ENCODE assay signal across 8 cellular contexts in the genomic region with DNA sequence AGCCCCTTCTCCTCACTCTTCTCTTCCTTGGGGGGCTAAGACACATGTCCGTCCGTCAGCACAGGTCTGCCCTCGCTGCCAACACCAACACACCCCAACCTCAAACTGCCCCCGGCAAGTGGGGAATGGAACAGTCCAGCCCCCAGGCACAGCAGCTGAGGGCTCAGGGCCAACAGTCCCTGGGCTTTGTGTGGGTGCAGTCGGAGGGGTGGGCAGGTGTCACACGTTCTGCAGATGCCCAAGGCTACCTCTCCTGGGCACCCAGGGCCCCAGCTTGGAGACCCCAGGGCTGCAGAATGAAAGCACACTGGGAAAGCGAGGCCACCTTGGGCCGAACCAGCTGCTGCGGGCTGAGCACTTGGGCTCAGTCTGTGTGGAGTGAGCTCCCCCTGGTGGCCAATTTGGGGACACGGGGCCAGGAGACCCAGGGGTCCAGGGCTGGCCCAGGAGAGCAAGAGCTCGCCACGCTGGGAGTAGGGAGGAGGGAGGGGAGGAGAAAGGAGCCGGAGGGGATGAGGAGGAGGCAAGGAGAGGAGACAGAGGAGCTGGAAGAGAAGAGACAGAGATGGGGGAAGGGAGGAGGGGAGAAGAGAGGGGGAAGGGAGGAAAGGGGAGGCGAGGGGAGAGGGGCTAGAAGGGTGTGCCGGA. TPM values are rescaled to one million over a fixed set of nuclear protein-coding genes. Genes with fewer than 3 reads are reported as not detected.
DNase-seq lines count a peak whose midpoint lies in the region; ATAC-seq and TF ChIP-seq lines count a peak whose summit lies in the region.

No MANE protein-coding gene starts in this region.

- intact Hi-C loops in ovary (cut with DNase I) (loop anchor here in 2 of 4 donors (10.0 kb wide), 2 partner anchors 151 to 281 kb away; no protein-coding TSS in a partner anchor), tibial artery (cut with DNase I; ENCODE audit: low total_unique reads) (loop anchor here (5.0 kb wide), 1 partner anchor 39 kb away; no protein-coding TSS in a partner anchor)

- no peaks in the 10 kb centered on the region for H3K27me3 ChIP-seq in CD8-positive, alpha-beta memory T cell (ENCODE audit: insufficient read depth, low read length, poor library complexity, severe bottlenecking)
- H3K27me3 ChIP-seq in RWPE2 (ENCODE audit: insufficient read depth, poor library complexity, severe bottlenecking) (no peaks in the 10 kb centered on the region), ovary (no peaks in the 10 kb centered on the region), tibial artery (no peaks in the 10 kb centered on the region)

- H3K27me3 Mint-ChIP-seq in CD8-positive, alpha-beta memory T cell = peaks cover 0 to 2% of the 10 kb centered on the region in 2 donors

- no peak overlapping the region for H3K27ac Mint-ChIP-seq in CD8-positive, alpha-beta memory T cell

- ATAC-seq in RWPE2 (ENCODE audit: low read depth) (peak; percentile 77), HG03095 (IDR thresholded peaks at IDR 0.05; ENCODE audit: unreplicated experiment) (no peak)

- TF ChIP-seq CTCF in RWPE2 (IDR thresholded peaks at IDR 0.05; ENCODE audit: poor library complexity, severe bottlenecking) = peak; percentile 76
- peak; percentile 91 to 95 (median 95) for TF ChIP-seq CTCF in ovary (IDR thresholded peaks at IDR 0.05)
- TF ChIP-seq CTCF in tibial artery (IDR thresholded peaks at IDR 0.05) = peak; percentile 88 to 89

- no peaks in the 10 kb centered on the region for H3K9me3 Mint-ChIP-seq in CD8-positive, alpha-beta memory T cell

- WGBS in ovary, 3 donors = 15 to 21% (median 16%) methylated on average over 15 of the region's 15 CpGs

- peak; percentile 59 to 84 (median 70) for DNase-seq in CD8-positive, alpha-beta memory T cell
- DNase-seq in HPDE6-E6E7 (ENCODE audit: extremely low spot score) (peak; percentile 78), RWPE2 (ENCODE audit: low spot score) (no peak), globus pallidus (ENCODE audit: low spot score) (peak; percentile 48), ovary (peak; percentile 84 to 92 (median 92)), tibial artery (peak; percentile 68 to 80)
- DNase-seq in activated naive CD4-positive, alpha-beta T cell treated with Interleukin-2 at 50 U/mL for 16 hours = peak; percentile 80

- H3K4me1 ChIP-seq in CD8-positive, alpha-beta memory T cell (ENCODE audit: insufficient read depth, low read length) = peaks cover 9% of the 10 kb centered on the region
- H3K4me1 ChIP-seq in RWPE2 (ENCODE audit: insufficient read depth, poor library complexity, severe bottlenecking) (no peaks in the 10 kb centered on the region), ovary (ENCODE audit: insufficient read depth) (peaks cover 8% of the 10 kb centered on the region), tibial artery (peaks cover 0 to 14% (median 10%) of the 10 kb centered on the region in 4 donors)

- CTCF ChIA-PET in CD8-positive, alpha-beta memory T cell (lab: Charles Lee) = interaction anchor here (0.6 to 4.7 kb wide), 34 partner anchors 9 to 320 kb away, joined by 3 to 36 read pairs (median 4); partner anchors contain the start of gene UQCR11

- TF ChIP-seq EP300 in ovary (IDR thresholded peaks at IDR 0.05) = no peak

- TF ChIP-seq POLR2A in ovary (IDR thresholded peaks at IDR 0.05) = no peak

- peaks cover 2 to 55% (median 4%) of the 10 kb centered on the region in 3 donors for H3K36me3 Mint-ChIP-seq in CD8-positive, alpha-beta memory T cell

- no peaks in the 10 kb centered on the region for H3K9me3 ChIP-seq in CD8-positive, alpha-beta memory T cell (ENCODE audit: low read length)
- H3K9me3 ChIP-seq in RWPE2 (ENCODE audit: severe bottlenecking) = no peaks in the 10 kb centered on the region
- no peaks in the 10 kb centered on the region for H3K9me3 ChIP-seq in ovary
- H3K9me3 ChIP-seq in tibial artery = no peaks in the 10 kb centered on the region

- peaks cover 3% of the 10 kb centered on the region for H3K36me3 ChIP-seq in CD8-positive, alpha-beta memory T cell (ENCODE audit: insufficient read depth, low read length)
- H3K36me3 ChIP-seq in RWPE2 (ENCODE audit: low read depth) (peaks cover 35% of the 10 kb centered on the region), ovary (no peaks in the 10 kb centered on the region), tibial artery (peaks cover 36 to 75% (median 65%) of the 10 kb centered on the region in 3 donors)

- peaks cover 0 to 11% (median 4%) of the 10 kb centered on the region in 3 donors for H3K4me1 Mint-ChIP-seq in CD8-positive, alpha-beta memory T cell

- POLR2A ChIA-PET in CD8-positive, alpha-beta memory T cell (lab: Charles Lee) = no interaction called here

- no peak overlapping the region for H3K4me3 Mint-ChIP-seq in CD8-positive, alpha-beta memory T cell

- no peak overlapping the region for H3K4me3 ChIP-seq in CD8-positive, alpha-beta memory T cell (ENCODE audit: low read length)
- H3K4me3 ChIP-seq in RWPE2 (ENCODE audit: severe bottlenecking) = no peak overlapping the region
- H3K4me3 ChIP-seq in ovary = no peak overlapping the region
- no peak overlapping the region for H3K4me3 ChIP-seq in tibial artery

- H3K27ac ChIP-seq in CD8-positive, alpha-beta memory T cell (ENCODE audit: low read depth, low read length) = peak overlapping the region; percentile 51
- no peak overlapping the region for H3K27ac ChIP-seq in RWPE2 (ENCODE audit: poor library complexity, severe bottlenecking)
- H3K27ac ChIP-seq in ovary = peak overlapping the region; percentile 68 to 89
- H3K27ac ChIP-seq in tibial artery = no peak overlapping the region

RNA-seq across cellular contexts. Expression of gene ATP8B3, which starts 14.0 kb away (rescaled TPM):
- total RNA-seq in CD8-positive, alpha-beta memory T cell = 1 to 10 TPM in 1 of 2 experiments, under 1 TPM in 1; 0.97 to 1.6 TPM
- polyA plus RNA-seq in CD8-positive, alpha-beta memory T cell = 2.4 TPM
- total RNA-seq in ovary = 1 to 10 TPM in 5 of 7 donors, under 1 TPM in 2; 0.72 to 3.2 (median 2.1) TPM
- polyA plus RNA-seq in ovary = 1 to 10 TPM in 1 of 2 donors, under 1 TPM in 1; 0.91 to 1.5 TPM

RNA-seq across cellular contexts. Expression of gene REXO1, which starts 22.2 kb away (rescaled TPM):
- total RNA-seq in CD8-positive, alpha-beta memory T cell = 10 to 100 TPM; 61.0 to 63.7 TPM
- 8.7 TPM for polyA plus RNA-seq in CD8-positive, alpha-beta memory T cell
- total RNA-seq in ovary = 10 to 100 TPM; 14.9 to 46.7 (median 30.4) TPM
- polyA plus RNA-seq in ovary = 10 to 100 TPM in 1 of 2 donors, 1 to 10 TPM in 1; 4.8 to 21.5 TPM

RNA-seq across cellular contexts. Expression of gene KLF16, which starts 37.3 kb away (rescaled TPM):
- 10 to 100 TPM; 42.8 to 43.1 TPM for total RNA-seq in CD8-positive, alpha-beta memory T cell
- polyA plus RNA-seq in CD8-positive, alpha-beta memory T cell = 0.92 TPM
- 10 to 100 TPM in 6 of 7 donors, 1 to 10 TPM in 1; 4.2 to 26.6 (median 14.4) TPM for total RNA-seq in ovary
- 1 to 10 TPM in 1 of 2 donors, under 1 TPM in 1; 0.63 to 5.4 TPM for polyA plus RNA-seq in ovary

RNA-seq across cellular contexts. Expression of gene ABHD17A, which starts 59.3 kb away (rescaled TPM):
- 100 to 1,000 TPM; 105 to 114 TPM for total RNA-seq in CD8-positive, alpha-beta memory T cell
- polyA plus RNA-seq in CD8-positive, alpha-beta memory T cell = 252 TPM
- 10 to 100 TPM; 54.2 to 87.3 (median 65.4) TPM for total RNA-seq in ovary
- polyA plus RNA-seq in ovary = 10 to 100 TPM in 1 of 2 donors, under 1 TPM in 1; 0.57 to 65.6 TPM

Comparison
In these comparisons a context has a peak if more than half of its experiments do, and no peak if none do; other contexts are left out.
1. H3K27ac ChIP-seq: peak in CD8-positive, alpha-beta memory T cell (single experiment) and ovary (2 of 2); none in RWPE2 (single experiment) and tibial artery (0 of 2).
2. Peak in every context shown above with its lines, with median percentiles within 50 percentile points of each other: CTCF ChIP-seq.